In genomic region chr20:5788385-5788895, GRCh38 we compare ENCODE assay signal across 8 cellular contexts. TPM values are rescaled to one million over a fixed set of nuclear protein-coding genes. Genes with fewer than 3 reads are reported as not detected.
DNase-seq lines count a peak whose midpoint lies in the region; ATAC-seq and TF ChIP-seq lines count a peak whose summit lies in the region.

No MANE protein-coding gene starts in this region.

- ATAC-seq in HG02623 (IDR thresholded peaks at IDR 0.05; ENCODE audit: unreplicated experiment): peak; percentile 60

- no peak overlapping the region for H3K27ac ChIP-seq in SK-N-MC

- H3K4me3 Mint-ChIP-seq in activated naive CD4-positive, alpha-beta T cell treated with anti-CD3 and anti-CD28 coated beads for 36 hours: no peak overlapping the region
- no peak overlapping the region for H3K4me3 Mint-ChIP-seq in glutamatergic neuron (ENCODE audit: unreplicated experiment)

- CTCF ChIA-PET in activated naive CD4-positive, alpha-beta T cell treated with anti-CD3 and anti-CD28 coated beads for 36 hours (lab: Charles Lee): interaction anchor here (0.6 to 7.7 kb wide), 37 partner anchors 9 to 289 kb away, joined by 3 to 165 read pairs (median 5); partner anchors contain the start of genes LRRN4 and SHLD1

- H3K9me3 Mint-ChIP-seq in activated naive CD4-positive, alpha-beta T cell treated with anti-CD3 and anti-CD28 coated beads for 36 hours: no peaks in the 10 kb centered on the region
- no peaks in the 10 kb centered on the region for H3K9me3 Mint-ChIP-seq in glutamatergic neuron (ENCODE audit: unreplicated experiment)

- H3K4me1 Mint-ChIP-seq in activated naive CD4-positive, alpha-beta T cell treated with anti-CD3 and anti-CD28 coated beads for 36 hours (ENCODE audit: low read depth): peaks cover 6% of the 10 kb centered on the region
- H3K4me1 Mint-ChIP-seq in glutamatergic neuron (ENCODE audit: low read depth, unreplicated experiment): no peaks in the 10 kb centered on the region

- H3K9ac ChIP-seq in SK-N-MC (ENCODE audit: insufficient read length): no peak overlapping the region

- peak; percentile 89 for TF ChIP-seq CTCF in glutamatergic neuron (IDR thresholded peaks at IDR 0.05; ENCODE audit: partially characterized antibody, unreplicated experiment)

- H3K27ac Mint-ChIP-seq in activated naive CD4-positive, alpha-beta T cell treated with anti-CD3 and anti-CD28 coated beads for 36 hours: no peak overlapping the region
- H3K27ac Mint-ChIP-seq in glutamatergic neuron (ENCODE audit: unreplicated experiment): no peak overlapping the region

- intact Hi-C loops in activated naive CD4-positive, alpha-beta T cell treated with anti-CD3 and anti-CD28 coated beads for 36 hours (cut with micrococcal nuclease): loop anchor here (1.0 to 2.0 kb wide), 6 partner anchors 146 to 288 kb away; no protein-coding TSS in a partner anchor

- H3K36me3 ChIP-seq in SK-N-MC (ENCODE audit: insufficient read depth, low read length): no peaks in the 10 kb centered on the region

- DNase-seq in GDM1 (lab: John Stamatoyannopoulos, UW) (peak; percentile 71), NCI-H1105 treated with DMSO at 0.1 percent for 48 hours (lab: John Stamatoyannopoulos, UW) (peak; percentile 86), SK-N-MC (ENCODE audit: low read depth, low spot score) (peak; percentile 81), glutamatergic neuron (peak; percentile 57), pons (ENCODE audit: low spot score) (peak; percentile 92), ureter (ENCODE audit: low spot score) (peak; percentile 84)
- DNase-seq in activated naive CD4-positive, alpha-beta T cell treated with anti-CD3 and anti-CD28 coated beads for 36 hours: peak; percentile 90

- peaks cover 6% of the 10 kb centered on the region for H3K36me3 Mint-ChIP-seq in activated naive CD4-positive, alpha-beta T cell treated with anti-CD3 and anti-CD28 coated beads for 36 hours (ENCODE audit: low read depth)
- H3K36me3 Mint-ChIP-seq in glutamatergic neuron (ENCODE audit: unreplicated experiment): no peaks in the 10 kb centered on the region

- H3K9me3 ChIP-seq in SK-N-MC (ENCODE audit: low read depth, low read length): no peaks in the 10 kb centered on the region

- no peak overlapping the region for H3K4me3 ChIP-seq in SK-N-MC

- H3K27me3 Mint-ChIP-seq in activated naive CD4-positive, alpha-beta T cell treated with anti-CD3 and anti-CD28 coated beads for 36 hours (ENCODE audit: low read depth): no peaks in the 10 kb centered on the region
- H3K27me3 Mint-ChIP-seq in glutamatergic neuron (ENCODE audit: unreplicated experiment): peaks cover 2% of the 10 kb centered on the region

RNA-seq across cellular contexts. Expression of gene SHLD1, which starts 38.2 kb away (rescaled TPM):
- 10 to 100 TPM; 10.1 TPM for total RNA-seq in activated naive CD4-positive, alpha-beta T cell treated with anti-CD3 and anti-CD28 coated beads for 36 hours
- 4.0 TPM for total RNA-seq in glutamatergic neuron (ENCODE audit: unreplicated experiment)
- total RNA-seq in ureter: 13.9 TPM
